1 cellular context compared by ENCODE assay signal in the genomic region with DNA sequence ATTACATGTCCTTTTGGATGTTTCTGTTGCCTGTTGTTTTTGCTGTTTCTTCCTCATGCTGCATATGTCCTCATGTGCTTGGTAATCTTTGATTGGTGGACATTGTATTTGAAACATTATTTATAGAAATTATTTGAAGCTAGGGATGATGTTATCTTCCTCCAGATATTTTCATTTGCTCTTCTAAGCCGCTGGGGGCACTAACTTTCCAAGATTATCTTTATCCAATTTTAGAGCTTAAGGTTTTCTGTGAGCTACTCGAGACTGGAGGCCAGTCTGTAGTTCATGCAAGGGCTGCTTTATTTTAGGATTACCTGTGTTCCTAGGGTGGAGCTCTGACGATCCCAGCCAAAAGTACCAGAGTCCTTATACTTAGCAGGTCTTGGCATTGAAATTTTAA.
TF ChIP-seq lines count a peak whose summit lies in the region.

No MANE protein-coding gene starts in this region.

TF ChIP-seq in H1, 55 proteins besides CTCF, POLR2A, EP300 and RAD21:
- TF ChIP-seq, protein P1, sequence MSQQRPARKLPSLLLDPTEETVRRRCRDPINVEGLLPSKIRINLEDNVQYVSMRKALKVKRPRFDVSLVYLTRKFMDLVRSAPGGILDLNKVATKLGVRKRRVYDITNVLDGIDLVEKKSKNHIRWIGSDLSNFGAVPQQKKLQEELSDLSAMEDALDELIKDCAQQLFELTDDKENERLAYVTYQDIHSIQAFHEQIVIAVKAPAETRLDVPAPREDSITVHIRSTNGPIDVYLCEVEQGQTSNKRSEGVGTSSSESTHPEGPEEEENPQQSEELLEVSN (IDR thresholded peaks at IDR 0.05), result no peak
- no peak for TF ChIP-seq BCL11A (IDR thresholded peaks at IDR 0.05; ENCODE audit: low read depth in 2 of 2, low read length in 2 of 2)
- TF ChIP-seq CBX8 (IDR thresholded peaks at IDR 0.05; ENCODE audit: borderline replicate concordance, low read depth, low read length), result no peak
- no peak for TF ChIP-seq CBX5 (IDR thresholded peaks at IDR 0.05; ENCODE audit: low read depth, low read length)
- no peak for TF ChIP-seq KDM1A (IDR thresholded peaks at IDR 0.05; ENCODE audit: borderline replicate concordance, low read length)
- TF ChIP-seq NRF1 (IDR thresholded peaks at IDR 0.05; ENCODE audit: low read depth, low read length), result no peak
- no peak for TF ChIP-seq TAF1 (IDR thresholded peaks at IDR 0.05; ENCODE audit: low read depth, low read length)
- TF ChIP-seq NANOG (IDR thresholded peaks at IDR 0.05; ENCODE audit: insufficient read depth, low read depth, low read length, poor library complexity, severe bottlenecking), result no peak
- TF ChIP-seq SRF (IDR thresholded peaks at IDR 0.05; ENCODE audit: low read depth, low read length), result no peak
- no peak for TF ChIP-seq USF2 (IDR thresholded peaks at IDR 0.05; ENCODE audit: low read length)
